Comparison of ENCODE assay signal across 11 cellular contexts in genomic region chr9:81729141-81729540, GRCh38.
DNase-seq lines count a peak whose midpoint lies in the region; ATAC-seq lines count a peak whose summit lies in the region.
"Had no signal": no experiment of that assay in that cellular context is flagged by ENCODE, and none has a peak within 500 bp of the region (broad histone marks: within the 10 kb centered on the region; RNA-seq: fewer than 3 reads in every experiment).

No MANE protein-coding gene starts in this region.

- ATAC-seq in GM19463 (IDR thresholded peaks at IDR 0.05; ENCODE audit: unreplicated experiment) (peak; percentile 55), HG03064 (IDR thresholded peaks at IDR 0.05; ENCODE audit: low read depth, unreplicated experiment) (peak; percentile 84)

- DNase-seq in COR-L47 (lab: John Stamatoyannopoulos, UW) = peak; percentile 58
- peak; percentile 89 for DNase-seq in NCI-H748 (lab: John Stamatoyannopoulos, UW; ENCODE audit: unreplicated experiment)
- DNase-seq in LoVo (ENCODE audit: low spot score) = no peak
- DNase-seq in AG08396 (ENCODE audit: low spot score) = no peak
- no peak for DNase-seq in C1 segment of cervical spinal cord (lab: John Stamatoyannopoulos, UW)
- no peak for DNase-seq in NCI-H524 (lab: John Stamatoyannopoulos, UW)
- DNase-seq: activated naive CD4-positive, alpha-beta T cell treated with anti-CD3 and anti-CD28 coated beads for 36 hours; dermis blood vessel endothelial cell; nephron progenitor cell had no signal

Comparison
In these comparisons a context has a peak if more than half of its experiments do, and no peak if none do; other contexts are left out.
1. DNase-seq: peak in COR-L47 (single experiment) and NCI-H748 (single experiment); none in LoVo (single experiment), AG08396 (single experiment), C1 segment of cervical spinal cord (0 of 14) and NCI-H524 (0 of 2).